8 cellular contexts compared by ENCODE assay signal in the genomic region with DNA sequence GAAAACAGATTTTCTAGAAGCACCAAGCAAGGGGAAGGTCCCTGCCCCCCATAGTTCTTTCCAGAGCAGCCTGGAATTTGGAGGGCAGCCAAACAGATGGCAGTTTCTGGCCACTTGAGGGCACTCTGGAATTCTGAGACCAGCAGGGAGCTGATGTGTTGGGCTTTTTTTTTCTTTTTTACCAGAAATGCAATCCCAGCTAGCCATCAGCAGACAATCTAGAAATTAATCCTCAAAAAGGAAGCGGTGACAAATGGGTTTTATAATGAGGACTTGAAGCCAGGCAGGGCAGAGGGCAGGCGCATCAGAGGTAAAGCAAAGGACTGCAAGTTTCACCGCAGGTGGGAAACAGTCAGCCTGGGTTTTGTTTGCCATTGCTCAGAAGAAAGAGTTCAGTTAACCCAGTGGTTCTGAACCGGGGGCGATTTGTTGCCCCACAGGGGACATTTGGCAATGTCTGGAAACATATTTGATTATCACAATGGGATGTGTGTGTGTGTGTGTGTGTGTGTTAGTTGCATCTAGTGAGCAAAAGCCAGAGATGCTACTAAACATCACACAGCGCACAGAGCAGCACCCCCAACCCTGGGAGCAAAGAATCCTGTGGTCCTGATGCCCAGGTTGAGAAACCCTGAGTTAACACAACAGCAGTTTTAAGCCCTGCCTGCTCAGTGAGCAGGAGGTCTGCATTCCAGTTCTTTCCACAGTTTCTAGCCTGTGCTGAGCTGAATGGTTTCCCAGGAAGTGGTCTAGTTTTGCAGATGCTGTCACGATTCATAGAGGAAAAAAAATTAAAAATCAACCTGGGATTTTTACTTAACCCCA.
DNase-seq lines count a peak whose midpoint lies in the region; ATAC-seq, FAIRE-seq and TF ChIP-seq lines count a peak whose summit lies in the region.

No MANE protein-coding gene starts in this region.

- H3K9me3 ChIP-seq in SU-DHL-6 (ENCODE audit: insufficient read depth, low read length) = no peaks in the 10 kb centered on the region

- H3K79me2 ChIP-seq in SU-DHL-6 (ENCODE audit: insufficient read depth, low read length) = no peaks in the 10 kb centered on the region

- TF ChIP-seq POLR2A in NB4 (IDR thresholded peaks at IDR 0.05; ENCODE audit: extremely low read depth, insufficient read length) = no peak

- no peak overlapping the region for H3K4me3 ChIP-seq in NB4 (ENCODE audit: low read depth, low read length)
- no peak overlapping the region for H3K4me3 ChIP-seq in SU-DHL-6 (ENCODE audit: insufficient read depth, low read length, poor library complexity, severe bottlenecking)

- no peak overlapping the region for H2AFZ ChIP-seq in SU-DHL-6 (ENCODE audit: low read depth, low read length, severe bottlenecking)

- ATAC-seq in GM19023 (IDR thresholded peaks at IDR 0.05; ENCODE audit: unreplicated experiment) = no peak

- peak; percentile 92 for FAIRE-seq in endometrium (lab: Jason Lieb, UNC)

- no peaks in the 10 kb centered on the region for H3F3A ChIP-seq in SU-DHL-6 (ENCODE audit: insufficient read depth)

- no peaks in the 10 kb centered on the region for H3K9me2 ChIP-seq in SU-DHL-6 (replicated peaks; ENCODE audit: insufficient read depth, low read length)

- DNase-seq in ACHN (peak; percentile 70), NB4 (ENCODE audit: low read depth) (peak; percentile 50), medulla oblongata (ENCODE audit: extremely low spot score) (peak; percentile 94), stromal cell of bone marrow (ENCODE audit: low read depth) (peak; percentile 80)

- no peak overlapping the region for H3K27ac ChIP-seq in SU-DHL-6 (ENCODE audit: low read depth, low read length)

- TF ChIP-seq CTCF in GM12872 (IDR thresholded peaks at IDR 0.05; ENCODE audit: insufficient read depth, low read depth, low read length) (peak; percentile 64), NB4 (IDR thresholded peaks at IDR 0.05; ENCODE audit: low read depth, low read length) (peak; percentile 48), SU-DHL-6 (IDR thresholded peaks at IDR 0.05; ENCODE audit: insufficient read depth, low read length, poor library complexity, severe bottlenecking) (peak; percentile 16)

- in situ Hi-C loops in ACHN (cut with HindIII; ENCODE audit: low pct_ligation_motif_present, low pct_unique_long_range_greater_than_20kb, low sequenced_read_pairs) = no loop called here

- H3K36me3 ChIP-seq in SU-DHL-6 (ENCODE audit: low read length) = no peaks in the 10 kb centered on the region

- H4K20me1 ChIP-seq in SU-DHL-6 (ENCODE audit: low read depth, low read length) = no peaks in the 10 kb centered on the region

- no peak overlapping the region for H3K4me2 ChIP-seq in SU-DHL-6 (ENCODE audit: low read depth, low read length, poor library complexity, severe bottlenecking)

- H3K27me3 ChIP-seq in SU-DHL-6 (ENCODE audit: low read length) = no peaks in the 10 kb centered on the region

- H3K9ac ChIP-seq in SU-DHL-6 (ENCODE audit: low read length) = no peak overlapping the region
